ENCODE assay signal across 16 cellular contexts in genomic region chr16:57150682-57151330, GRCh38. TPM values are rescaled to one million over a fixed set of nuclear protein-coding genes. Genes with fewer than 3 reads are reported as not detected.
DNase-seq lines count a peak whose midpoint lies in the region; ATAC-seq and TF ChIP-seq lines count a peak whose summit lies in the region.
"Had no signal": no experiment of that assay in that cellular context is flagged by ENCODE, and none has a peak within 500 bp of the region (broad histone marks: within the 10 kb centered on the region; RNA-seq: fewer than 3 reads in every experiment).

No MANE protein-coding gene starts in this region.

- H3K27me3 ChIP-seq in Loucy (ENCODE audit: insufficient read depth, low read length, poor library complexity, severe bottlenecking) (no peaks in the 10 kb centered on the region), mesendoderm (ENCODE audit: insufficient read depth, low read length, poor library complexity) (no peaks in the 10 kb centered on the region)
- H3K27me3 ChIP-seq: right atrium auricular region had no signal

- H3K79me1 ChIP-seq in mesendoderm (ENCODE audit: low read length) = no peaks in the 10 kb centered on the region

- H2AK5ac ChIP-seq in mesendoderm (ENCODE audit: low read length) = no peak overlapping the region

- H3K23ac ChIP-seq in mesendoderm (ENCODE audit: low read length) = no peak overlapping the region

- H3K27ac ChIP-seq in mesendoderm (ENCODE audit: low read depth, low read length) = no peak overlapping the region
- H3K27ac ChIP-seq: right atrium auricular region had no signal

- no CpG with 5 or more reads among the region's 9 CpGs for WGBS in mesendoderm (ENCODE audit: extremely low coverage, insufficient coverage, low lambda C conversion rate)

- H3K4me1 ChIP-seq in Loucy (ENCODE audit: insufficient read depth, low read length, poor library complexity, severe bottlenecking) (peaks cover 64% of the 10 kb centered on the region), mesendoderm (ENCODE audit: control insufficient read depth, low read depth, low read length) (peaks cover 8% of the 10 kb centered on the region)

- peaks cover 40% of the 10 kb centered on the region; the same call in 1 of the 2 replicates for H3K36me3 ChIP-seq in Loucy (ENCODE audit: insufficient read depth, low read length)
- peaks cover 2% of the 10 kb centered on the region for H3K36me3 ChIP-seq in mesendoderm (ENCODE audit: control insufficient read depth, insufficient read depth, low read length)

- ATAC-seq in GM18909 (IDR thresholded peaks at IDR 0.05; ENCODE audit: poor library complexity, unreplicated experiment) = no peak
- no peak for ATAC-seq in HG02981 (IDR thresholded peaks at IDR 0.05; ENCODE audit: unreplicated experiment)

- no peak overlapping the region for H3K4ac ChIP-seq in mesendoderm (ENCODE audit: low read depth, low read length)

- no peak overlapping the region for H3K56ac ChIP-seq in mesendoderm (ENCODE audit: low read length)

- no peak for TF ChIP-seq CTCF in Loucy (conservative IDR thresholded peaks at IDR 0.05; ENCODE audit: low read length)

- H3K4me1 Mint-ChIP-seq in immature natural killer cell = peaks cover 8 to 13% of the 10 kb centered on the region in 2 donors

- no peaks in the 10 kb centered on the region for H3K9me3 ChIP-seq in Loucy (ENCODE audit: insufficient read depth, low read depth, low read length)
- H3K9me3 ChIP-seq: right atrium auricular region had no signal

- no peak overlapping the region for H2BK120ac ChIP-seq in mesendoderm (ENCODE audit: low read depth, low read length)

- peak overlapping the region; percentile 17 for H3K9ac ChIP-seq in Loucy (ENCODE audit: low read depth, low read length, poor library complexity, severe bottlenecking)
- no peak overlapping the region for H3K9ac ChIP-seq in mesendoderm (ENCODE audit: low read length)

- H3K27me3 Mint-ChIP-seq in immature natural killer cell (ENCODE audit: low read depth in 3 of 3) = peaks cover 0 to 2% (median 0%) of the 10 kb centered on the region in 3 donors

- H2BK15ac ChIP-seq in mesendoderm (replicated peaks; ENCODE audit: low read depth) = no peak overlapping the region

- H3K4me3 Mint-ChIP-seq in immature natural killer cell = no peak overlapping the region

- H3K4me3 ChIP-seq in Loucy (ENCODE audit: low read length, poor library complexity, severe bottlenecking) (no peak overlapping the region), mesendoderm (ENCODE audit: low read length) (no peak overlapping the region)
- H3K4me3 ChIP-seq: right atrium auricular region had no signal

- H2AFZ ChIP-seq in Loucy (ENCODE audit: low read length) = no peak overlapping the region

- H3K4me2 ChIP-seq in Loucy (ENCODE audit: low read depth, low read length, poor library complexity, severe bottlenecking) (no peak overlapping the region), mesendoderm (ENCODE audit: low read length) (no peak overlapping the region)

- no peaks in the 10 kb centered on the region for H3K9me3 Mint-ChIP-seq in immature natural killer cell

- H3F3A ChIP-seq in Loucy (ENCODE audit: low read depth) = 0 out of 2 replicates have a peak, but pooled peaks cover 2% of the 10 kb centered on the region

- H3K36me3 Mint-ChIP-seq in immature natural killer cell = peaks cover 16 to 33% (median 26%) of the 10 kb centered on the region in 3 donors

- peaks cover 4% of the 10 kb centered on the region; the same call in 1 of the 2 replicates for H3K79me2 ChIP-seq in Loucy (ENCODE audit: insufficient read depth, low read length)
- H3K79me2 ChIP-seq in mesendoderm (ENCODE audit: control insufficient read depth, insufficient read depth, low read length) = no peaks in the 10 kb centered on the region

- no peak overlapping the region for H2BK5ac ChIP-seq in mesendoderm (ENCODE audit: low read length)

- no peak overlapping the region for H3K18ac ChIP-seq in mesendoderm (ENCODE audit: low read length)

- H3K27ac Mint-ChIP-seq in immature natural killer cell = no peak overlapping the region

- no peak overlapping the region for H4K8ac ChIP-seq in mesendoderm (ENCODE audit: low read depth, low read length)

- no peaks in the 10 kb centered on the region for H4K20me1 ChIP-seq in Loucy (ENCODE audit: insufficient read depth, low read length, poor library complexity, severe bottlenecking)

- peak; percentile 55 for DNase-seq in A172 (ENCODE audit: low spot score)
- DNase-seq in cerebellar cortex (ENCODE audit: low spot score) = peak; percentile 50
- peak; percentile 39 for DNase-seq in mesendoderm
- DNase-seq in NCI-H187 treated with DMSO at 0.1 percent for 48 hours (lab: John Stamatoyannopoulos, UW) = no peak
- no peak for DNase-seq in immature natural killer cell
- DNase-seq: activated gamma-delta T cell treated with Interleukin-2 at 50 U/mL for 16 hours; central memory CD4-positive, alpha-beta T cell; NCI-H1048; NCI-H2171 treated with DMSO at 0.1 percent for 48 hours; RPMI8226; stimulated activated CD4-positive, alpha-beta T cell treated with anti-CD3 and anti-CD28 coated beads, Interleukin-1b, Interleukin-23, amount 100 ng/mL, for 48 hours; trophoblast cell had no signal

- no peak overlapping the region for H4K5ac ChIP-seq in mesendoderm (ENCODE audit: low read length)

- H3K9me2 ChIP-seq in Loucy (replicated peaks; ENCODE audit: low read depth, low read length) = no peaks in the 10 kb centered on the region

RNA-seq across cellular contexts. Expression of gene PSME3IP1, which starts 35.0 kb away (rescaled TPM):
- total RNA-seq in A172 (2014; rRNA removed; shearing (Covaris generic)) = 170 and 232 TPM in 2 replicates
- polyA plus RNA-seq in mesendoderm (2013, experiment 1 of 2) = 75.7 TPM
- 77.7 TPM for polyA plus RNA-seq in mesendoderm (2013, experiment 2 of 2)
- 10 to 100 TPM; 79.0 to 91.7 (median 88.9) TPM for polyA plus RNA-seq in immature natural killer cell

RNA-seq across cellular contexts. Expression of gene RSPRY1, which starts 35.3 kb away (rescaled TPM):
- 25.8 and 28.7 TPM in 2 replicates for total RNA-seq in A172 (2014; rRNA removed; shearing (Covaris generic))
- polyA plus RNA-seq in mesendoderm (2013, experiment 1 of 2) = 33.0 TPM
- 32.1 TPM for polyA plus RNA-seq in mesendoderm (2013, experiment 2 of 2)
- 10 to 100 TPM; 22.5 to 31.8 (median 24.7) TPM for polyA plus RNA-seq in immature natural killer cell

RNA-seq across cellular contexts. Expression of gene CPNE2, which starts 58.4 kb away (rescaled TPM):
- 40.5 and 43.0 TPM in 2 replicates for total RNA-seq in A172 (2014; rRNA removed; shearing (Covaris generic))
- polyA plus RNA-seq in mesendoderm (2013, experiment 1 of 2) = 8.8 TPM
- 9.5 TPM for polyA plus RNA-seq in mesendoderm (2013, experiment 2 of 2)
- 10 to 100 TPM in 1 of 3 donors, 1 to 10 TPM in 2; 2.4 to 10.8 (median 5.8) TPM for polyA plus RNA-seq in immature natural killer cell

Comparison
In these comparisons a context has a peak if more than half of its experiments do, and no peak if none do; other contexts are left out.
1. DNase-seq: peak in A172 (single experiment), cerebellar cortex (single experiment) and mesendoderm (single experiment); none in NCI-H187 treated with DMSO at 0.1 percent for 48 hours (single experiment) and immature natural killer cell (0 of 3).